In genomic region chr10:129472696-129473555, GRCh38 we compare ENCODE assay signal across 20 cellular contexts. TPM values are rescaled to one million over a fixed set of nuclear protein-coding genes. Genes with fewer than 3 reads are reported as not detected.
DNase-seq lines count a peak whose midpoint lies in the region; ATAC-seq, FAIRE-seq and TF ChIP-seq lines count a peak whose summit lies in the region.
"Had no signal": no experiment of that assay in that cellular context is flagged by ENCODE, and none has a peak within 500 bp of the region (broad histone marks: within the 10 kb centered on the region; RNA-seq: fewer than 3 reads in every experiment).

No MANE protein-coding gene starts in this region.

- H3K4me3 ChIP-seq in OCI-LY1 (ENCODE audit: low read depth, low read length, poor library complexity, severe bottlenecking) = peak overlapping the region; percentile 49

- peak overlapping the region; percentile 75; the same call in 1 of the 2 replicates for H3K9ac ChIP-seq in OCI-LY1 (ENCODE audit: low read length)

- ATAC-seq in GM19438 (IDR thresholded peaks at IDR 0.05; ENCODE audit: low read depth, unreplicated experiment) (peak; percentile 64), HG03095 (IDR thresholded peaks at IDR 0.05; ENCODE audit: unreplicated experiment) (peak; percentile 47)

- no peak overlapping the region for H2AFZ ChIP-seq in OCI-LY1 (ENCODE audit: low read length)

- no peak overlapping the region for H3K4me3 Mint-ChIP-seq in neural crest cell
- H3K4me3 Mint-ChIP-seq in progenitor cell of endocrine pancreas (ENCODE audit: low read depth) = no peak overlapping the region
- H3K4me3 Mint-ChIP-seq in activated naive CD8-positive, alpha-beta T cell treated with anti-CD3 and anti-CD28 coated beads for 36 hours = no peak overlapping the region
- H3K4me3 Mint-ChIP-seq: central memory CD8-positive, alpha-beta T cell had no signal

- H3K9me3 Mint-ChIP-seq in neural crest cell (no peaks in the 10 kb centered on the region), progenitor cell of endocrine pancreas (ENCODE audit: low read depth) (no peaks in the 10 kb centered on the region)
- no peaks in the 10 kb centered on the region for H3K9me3 Mint-ChIP-seq in activated naive CD8-positive, alpha-beta T cell treated with anti-CD3 and anti-CD28 coated beads for 36 hours
- H3K9me3 Mint-ChIP-seq: central memory CD8-positive, alpha-beta T cell had no signal

- peaks cover 25% of the 10 kb centered on the region for H3K79me2 ChIP-seq in OCI-LY1 (ENCODE audit: insufficient read depth, low read length)

- H3K36me3 Mint-ChIP-seq in neural crest cell (ENCODE audit: low read depth) = peaks cover 5% of the 10 kb centered on the region
- H3K36me3 Mint-ChIP-seq in progenitor cell of endocrine pancreas (ENCODE audit: insufficient read depth) = no peaks in the 10 kb centered on the region
- peaks cover 14% of the 10 kb centered on the region for H3K36me3 Mint-ChIP-seq in activated naive CD8-positive, alpha-beta T cell treated with anti-CD3 and anti-CD28 coated beads for 36 hours

- FAIRE-seq in GM19239 (lab: Jason Lieb, UNC) = no peak

- H3K27ac Mint-ChIP-seq in neural crest cell (ENCODE audit: unreplicated experiment) (peak overlapping the region; percentile 50), progenitor cell of endocrine pancreas (no peak overlapping the region)
- no peak overlapping the region for H3K27ac Mint-ChIP-seq in activated naive CD8-positive, alpha-beta T cell treated with anti-CD3 and anti-CD28 coated beads for 36 hours

- H3K9me3 ChIP-seq in OCI-LY1 (ENCODE audit: low read length) = no peaks in the 10 kb centered on the region

- H3K27me3 ChIP-seq in OCI-LY1 (ENCODE audit: insufficient read depth, low read length) = no peaks in the 10 kb centered on the region

- no peaks in the 10 kb centered on the region for H4K20me1 ChIP-seq in OCI-LY1 (ENCODE audit: insufficient read depth, low read length)

- peaks cover 97% of the 10 kb centered on the region for H3K4me1 ChIP-seq in OCI-LY1 (ENCODE audit: insufficient read depth, low read length, severe bottlenecking)

- H3K36me3 ChIP-seq in OCI-LY1 (ENCODE audit: insufficient read depth, low read length) = peaks cover 21% of the 10 kb centered on the region; the same call in 1 of the 2 replicates

- no peaks in the 10 kb centered on the region for H3F3A ChIP-seq in OCI-LY1 (ENCODE audit: insufficient read depth, low read length)

- peak overlapping the region; percentile 98 for H3K27ac ChIP-seq in OCI-LY1 (ENCODE audit: low read depth, low read length, poor library complexity, severe bottlenecking)
- H3K27ac ChIP-seq: VCaP had no signal

- H3K4me1 Mint-ChIP-seq in neural crest cell (peaks cover 4% of the 10 kb centered on the region), progenitor cell of endocrine pancreas (ENCODE audit: low read depth) (peaks cover 3% of the 10 kb centered on the region)
- H3K4me1 Mint-ChIP-seq in activated naive CD8-positive, alpha-beta T cell treated with anti-CD3 and anti-CD28 coated beads for 36 hours = peaks cover 9% of the 10 kb centered on the region

- H3K4me2 ChIP-seq in OCI-LY1 (ENCODE audit: low read length) = peak overlapping the region; percentile 64

- H3K27me3 Mint-ChIP-seq in neural crest cell (ENCODE audit: low read depth) = no peaks in the 10 kb centered on the region
- H3K27me3 Mint-ChIP-seq in progenitor cell of endocrine pancreas = no peaks in the 10 kb centered on the region
- H3K27me3 Mint-ChIP-seq in activated naive CD8-positive, alpha-beta T cell treated with anti-CD3 and anti-CD28 coated beads for 36 hours = no peaks in the 10 kb centered on the region
- H3K27me3 Mint-ChIP-seq: central memory CD8-positive, alpha-beta T cell had no signal

- no peaks in the 10 kb centered on the region for H3K9me2 ChIP-seq in OCI-LY1 (ENCODE audit: low read depth, low read length)

- DNase-seq in neural crest cell (ENCODE audit: low read depth, low spot score) (no peak), progenitor cell of endocrine pancreas (ENCODE audit: low spot score, unreplicated experiment) (no peak), DMS53 treated with DMSO at 0.1 percent for 48 hours (lab: John Stamatoyannopoulos, UW; ENCODE audit: unreplicated experiment) (no peak), GM19239 (ENCODE audit: insufficient read length, low spot score) (no peak)
- no peak for DNase-seq in activated naive CD8-positive, alpha-beta T cell treated with anti-CD3 and anti-CD28 coated beads for 36 hours
- DNase-seq: activated CD4-positive, alpha-beta T cell treated with anti-CD3 and anti-CD28 coated beads, Interleukin-2, amount 50 U/mL, for 48 hours; activated naive CD4-positive, alpha-beta T cell treated with Interleukin-2 at 50 U/mL for 16 hours; activated T-cell treated with anti-CD3 and anti-CD28 coated beads for 4 hours; anterior cingulate cortex; effector CD4-positive, alpha-beta T cell; glutamatergic neuron; NCI-H1930; NCI-H510A treated with DMSO at 0.1 percent for 48 hours; posterior cingulate gyrus; stimulated activated CD4-positive, alpha-beta T cell treated with anti-CD3 and anti-CD28 coated beads, Interleukin-4, amount 100 ng/mL, for 1 hour had no signal

- TF ChIP-seq CTCF in OCI-LY1 (IDR thresholded peaks at IDR 0.05; ENCODE audit: low read length) (no peak), neural crest cell (conservative IDR thresholded peaks at IDR 0.05) (no peak), progenitor cell of endocrine pancreas (IDR thresholded peaks at IDR 0.05; ENCODE audit: unreplicated experiment) (no peak)

RNA-seq across cellular contexts. Expression of gene MGMT, which starts 5.9 kb away (rescaled TPM):
- total RNA-seq in neural crest cell (13.4 and 15.8 TPM in 2 replicates), progenitor cell of endocrine pancreas (13.6 and 17.3 TPM in 2 replicates)
- 10 to 100 TPM; 20.9 to 23.3 TPM for total RNA-seq in activated naive CD8-positive, alpha-beta T cell treated with anti-CD3 and anti-CD28 coated beads for 36 hours
